28 cellular contexts compared by ENCODE assay signal in genomic region chr13:34127523-34127922, GRCh38.
"Had no signal": no experiment of that assay in that cellular context is flagged by ENCODE, and none has a peak within 500 bp of the region (broad histone marks: within the 10 kb centered on the region; RNA-seq: fewer than 3 reads in every experiment).

No MANE protein-coding gene starts in this region.

- ATAC-seq: activated CD8-positive, alpha-beta T cell treated with anti-CD3 and anti-CD28 coated beads for 36 hours; activated naive CD8-positive, alpha-beta T cell treated with anti-CD3 and anti-CD28 coated beads, Interleukin-2, amount 50 U/mL, for 24 hours; activated T-cell treated with anti-CD3 and anti-CD28 coated beads, Interleukin-2, amount 50 U/mL, for 4 hours had no signal

- H3K9me3 ChIP-seq: adrenal gland, breast epithelium, colonic mucosa had no signal

- H3K9me3 Mint-ChIP-seq: activated CD8-positive, alpha-beta T cell treated with anti-CD3 and anti-CD28 coated beads for 36 hours; activated naive CD4-positive, alpha-beta T cell treated with anti-CD3 and anti-CD28 coated beads for 36 hours; activated naive CD4-positive, alpha-beta T cell treated with anti-CD3 and anti-CD28 coated beads, Interleukin-2, amount 50 U/mL, for 24 hours; activated naive CD8-positive, alpha-beta T cell treated with anti-CD3 and anti-CD28 coated beads for 36 hours; activated naive CD8-positive, alpha-beta T cell treated with anti-CD3 and anti-CD28 coated beads, Interleukin-2, amount 50 U/mL, for 24 hours; activated T-cell treated with anti-CD3 and anti-CD28 coated beads, Interleukin-2, amount 50 U/mL, for 4 hours; activated T-helper 1 cell treated with anti-CD3 and anti-CD28 coated beads, Interleukin-12 subunit alpha, Interleukin-12 subunit beta, Interleukin-2, Interleukin-4 antibody, amounts not matched to agents 30 ng/mL and 10 ng/mL and 1 ng/mL, durations not matched to agents 14 hours and 24 hours and 36 hours; activated T-helper 2 cell treated with anti-CD3 and anti-CD28 coated beads, Interferon-gamma antibody, Interleukin-2, Interleukin-4, amounts not matched to agents 10 μg/mL and 5 μg/mL and 100 μg/mL, durations not matched to agents 14 hours and 24 hours and 36 hours; brain had no signal

- H3K27ac Mint-ChIP-seq: activated CD8-positive, alpha-beta T cell treated with anti-CD3 and anti-CD28 coated beads for 36 hours; activated naive CD4-positive, alpha-beta T cell treated with anti-CD3 and anti-CD28 coated beads for 36 hours; activated naive CD4-positive, alpha-beta T cell treated with anti-CD3 and anti-CD28 coated beads, Interleukin-2, amount 50 U/mL, for 24 hours; activated naive CD8-positive, alpha-beta T cell treated with anti-CD3 and anti-CD28 coated beads for 36 hours; activated naive CD8-positive, alpha-beta T cell treated with anti-CD3 and anti-CD28 coated beads, Interleukin-2, amount 50 U/mL, for 24 hours; activated T-helper 1 cell treated with anti-CD3 and anti-CD28 coated beads, Interleukin-12 subunit alpha, Interleukin-12 subunit beta, Interleukin-2, Interleukin-4 antibody, amounts not matched to agents 30 ng/mL and 10 ng/mL and 1 ng/mL, durations not matched to agents 14 hours and 24 hours and 36 hours; activated T-helper 2 cell treated with anti-CD3 and anti-CD28 coated beads, Interferon-gamma antibody, Interleukin-2, Interleukin-4, amounts not matched to agents 10 μg/mL and 5 μg/mL and 100 μg/mL, durations not matched to agents 14 hours and 24 hours and 36 hours; brain had no signal

- H3K36me3 Mint-ChIP-seq: activated naive CD4-positive, alpha-beta T cell treated with anti-CD3 and anti-CD28 coated beads, Interleukin-2, amount 50 U/mL, for 24 hours; activated naive CD8-positive, alpha-beta T cell treated with anti-CD3 and anti-CD28 coated beads for 36 hours; brain had no signal

- H3K27ac ChIP-seq: adrenal gland, breast epithelium, cardiac muscle cell, colonic mucosa, epithelial cell of prostate had no signal

- H3K27me3 Mint-ChIP-seq: activated CD8-positive, alpha-beta T cell treated with anti-CD3 and anti-CD28 coated beads for 36 hours; activated naive CD8-positive, alpha-beta T cell treated with anti-CD3 and anti-CD28 coated beads for 36 hours had no signal

- H3K4me1 ChIP-seq: adrenal gland, breast epithelium, colonic mucosa had no signal

- H3K4me1 Mint-ChIP-seq: activated naive CD4-positive, alpha-beta T cell treated with anti-CD3 and anti-CD28 coated beads, Interleukin-2, amount 50 U/mL, for 24 hours; activated naive CD8-positive, alpha-beta T cell treated with anti-CD3 and anti-CD28 coated beads for 36 hours; activated naive CD8-positive, alpha-beta T cell treated with anti-CD3 and anti-CD28 coated beads, Interleukin-2, amount 50 U/mL, for 24 hours had no signal

- H3K36me3 ChIP-seq: adrenal gland, breast epithelium, cardiac muscle cell, colonic mucosa had no signal

- H3K4me3 Mint-ChIP-seq: activated CD8-positive, alpha-beta T cell treated with anti-CD3 and anti-CD28 coated beads for 36 hours; activated naive CD4-positive, alpha-beta T cell treated with anti-CD3 and anti-CD28 coated beads for 36 hours; activated naive CD4-positive, alpha-beta T cell treated with anti-CD3 and anti-CD28 coated beads, Interleukin-2, amount 50 U/mL, for 24 hours; activated naive CD8-positive, alpha-beta T cell treated with anti-CD3 and anti-CD28 coated beads for 36 hours; activated naive CD8-positive, alpha-beta T cell treated with anti-CD3 and anti-CD28 coated beads, Interleukin-2, amount 50 U/mL, for 24 hours; activated T-cell treated with anti-CD3 and anti-CD28 coated beads, Interleukin-2, amount 50 U/mL, for 4 hours; activated T-helper 1 cell treated with anti-CD3 and anti-CD28 coated beads, Interleukin-12 subunit alpha, Interleukin-12 subunit beta, Interleukin-2, Interleukin-4 antibody, amounts not matched to agents 30 ng/mL and 10 ng/mL and 1 ng/mL, durations not matched to agents 14 hours and 24 hours and 36 hours; brain had no signal

- H3K4me3 ChIP-seq: adrenal gland, breast epithelium, cardiac muscle cell, colonic mucosa had no signal

- H3K27me3 ChIP-seq: adrenal gland, breast epithelium, cardiac muscle cell, colonic mucosa had no signal

- DNase-seq: activated CD4-positive, alpha-beta T cell treated with anti-CD3 and anti-CD28 coated beads for 1 hour; activated CD4-positive, alpha-beta T cell treated with anti-CD3 and anti-CD28 coated beads for 48 hours; activated CD4-positive, alpha-beta T cell treated with anti-CD3 and anti-CD28 coated beads, Interleukin-2, amount 50 U/mL, for 1 hour; activated CD4-positive, alpha-beta T cell treated with anti-CD3 and anti-CD28 coated beads, Interleukin-2, amount 50 U/mL, for 48 hours; activated CD8-positive, alpha-beta memory T cell treated with anti-CD3 and anti-CD28 coated beads for 24 hours; activated CD8-positive, alpha-beta T cell treated with anti-CD3 and anti-CD28 coated beads for 36 hours; activated effector memory CD4-positive, alpha-beta T cell treated with anti-CD3 and anti-CD28 coated beads, Interleukin-2, amount 50 U/mL, for 16 hours; activated naive CD4-positive, alpha-beta T cell treated with anti-CD3 and anti-CD28 coated beads for 36 hours; activated naive CD8-positive, alpha-beta T cell treated with anti-CD3 and anti-CD28 coated beads for 36 hours; activated naive CD8-positive, alpha-beta T cell treated with anti-CD3 and anti-CD28 coated beads, Interleukin-2, amount 50 U/mL, for 24 hours; activated T-cell treated with anti-CD3 and anti-CD28 coated beads, Interleukin-2, amount 50 U/mL, for 4 hours; adrenal gland; amygdala; aorta; central memory CD4-positive, alpha-beta T cell; cerebellar nuclear complex; colonic mucosa; effector CD8-positive, alpha-beta T cell; foreskin fibroblast; head of caudate nucleus; T-helper 2 cell had no signal
